ENCODE assay signal across 15 cellular contexts in genomic region chr20:44704551-44704971, GRCh38. TPM values are rescaled to one million over a fixed set of nuclear protein-coding genes. Genes with fewer than 3 reads are reported as not detected.
DNase-seq lines count a peak whose midpoint lies in the region; TF ChIP-seq lines count a peak whose summit lies in the region.
"Had no signal": no experiment of that assay in that cellular context is flagged by ENCODE, and none has a peak within 500 bp of the region (broad histone marks: within the 10 kb centered on the region; RNA-seq: fewer than 3 reads in every experiment).

No MANE protein-coding gene starts in this region.

- no peak for TF ChIP-seq CTCF in fibroblast of lung (conservative IDR thresholded peaks at IDR 0.05 in 1 of 2, IDR thresholded peaks at IDR 0.05 in 1 of 2; ENCODE audit: low read depth in 1 of 2, low read length in 2 of 2)
- no peak for TF ChIP-seq CTCF in sigmoid colon (IDR thresholded peaks at IDR 0.05)

- no peak for TF ChIP-seq EP300 in sigmoid colon (IDR thresholded peaks at IDR 0.05)

- no peaks in the 10 kb centered on the region for H3K36me3 ChIP-seq in fibroblast of lung (ENCODE audit: control insufficient read depth, insufficient read depth, low read length)
- H3K36me3 ChIP-seq in sigmoid colon: no peaks in the 10 kb centered on the region

- 53 to 68% methylated on average over 4 of the region's 4 CpGs for WGBS in sigmoid colon, 2 donors

- DNase-seq in GM03348 (ENCODE audit: low spot score) (peak; percentile 62), RPMI7951 (ENCODE audit: low read depth) (peak; percentile 100), fibroblast of lung (ENCODE audit: low read depth in 2 of 2) (peak; percentile 77 to 83), stromal cell of bone marrow (ENCODE audit: low read depth) (peak; percentile 92), GDM1 (lab: John Stamatoyannopoulos, UW) (no peak), NCI-H345 treated with DMSO at 0.1 percent for 48 hours (lab: John Stamatoyannopoulos, UW; ENCODE audit: unreplicated experiment) (no peak), CD1c-positive myeloid dendritic cell (ENCODE audit: extremely low spot score) (no peak), sigmoid colon (no peak)
- DNase-seq: Calu3; MM.1S; NCI-H345; nephron progenitor cell; stimulated activated CD4-positive, alpha-beta T cell treated with anti-CD3 and anti-CD28 coated beads, Interleukin-15, amount 100 ng/mL, for 24 hours had no signal

- H3K4me3 ChIP-seq in fibroblast of lung (replicated peaks in 1 of 4; ENCODE audit: control extremely low read depth in 1 of 4, insufficient read depth in 1 of 4, low read depth in 3 of 4, low read length in 4 of 4) (no peak overlapping the region), sigmoid colon (no peak overlapping the region)
- H3K4me3 ChIP-seq: GM12878 had no signal

- H3K27ac ChIP-seq in fibroblast of lung (ENCODE audit: insufficient read depth, low read length) (no peak overlapping the region), sigmoid colon (peak overlapping the region in 1 of 4 donors; percentile 81)

- no peaks in the 10 kb centered on the region for H3K79me2 ChIP-seq in fibroblast of lung (ENCODE audit: control insufficient read depth, insufficient read depth, low read length)

- no peak overlapping the region for H3K9ac ChIP-seq in fibroblast of lung (ENCODE audit: insufficient read depth, low read length)

- no peak overlapping the region for H2AFZ ChIP-seq in fibroblast of lung (ENCODE audit: low read length)

- intact Hi-C loops in sigmoid colon (cut with DNase I): no loop called here

- TF ChIP-seq POLR2A in sigmoid colon (IDR thresholded peaks at IDR 0.05): no peak

- no peak overlapping the region for H3K4me2 ChIP-seq in fibroblast of lung (ENCODE audit: extremely low read depth, insufficient read depth, low read length)

- H3K27me3 ChIP-seq in fibroblast of lung (ENCODE audit: control insufficient read depth, insufficient read depth, low read length) (peaks cover 2% of the 10 kb centered on the region), sigmoid colon (no peaks in the 10 kb centered on the region)

- no peaks in the 10 kb centered on the region for H4K20me1 ChIP-seq in fibroblast of lung (ENCODE audit: control insufficient read depth, extremely low read depth, insufficient read depth, low read length)

- H3K9me3 ChIP-seq in fibroblast of lung (ENCODE audit: control insufficient read depth, insufficient read depth, low read depth, low read length) (no peaks in the 10 kb centered on the region), sigmoid colon (no peaks in the 10 kb centered on the region)

- H3K4me1 ChIP-seq in fibroblast of lung (ENCODE audit: control insufficient read depth, extremely low read depth, insufficient read depth, low read length) (peaks cover 34% of the 10 kb centered on the region), sigmoid colon (peaks cover 0 to 21% (median 18%) of the 10 kb centered on the region in 4 donors)

RNA-seq across cellular contexts. Expression of gene CCN5, which starts 10.6 kb away (rescaled TPM):
- not detected in 2 replicates for total RNA-seq in RPMI7951 (2014; rRNA removed; shearing (Covaris generic))
- 21.1 and 31.4 TPM in 2 replicates for total RNA-seq in fibroblast of lung
- polyA plus RNA-seq in fibroblast of lung: 1.6 and 122 TPM in 2 replicates
- polyA plus RNA-seq in fibroblast of lung (2012): 2.8 and 173 TPM in 2 replicates
- 84.6 TPM in 1 of 2 replicates, not detected in the other for polyA minus RNA-seq in fibroblast of lung (ENCODE audit: low replicate concordance)
- 10 to 100 TPM in 3 of 4 donors, 1 to 10 TPM in 1; 5.0 to 48.7 (median 18.5) TPM for total RNA-seq in sigmoid colon
- 10 to 100 TPM in 1 of 3 donors, 1 to 10 TPM in 2; 1.0 to 21.0 (median 2.8) TPM for polyA plus RNA-seq in sigmoid colon
- total RNA-seq: kidney epithelial cell had no signal

RNA-seq across cellular contexts. Expression of gene KCNK15, which starts 41.1 kb away (rescaled TPM):
- total RNA-seq in RPMI7951 (2014; rRNA removed; shearing (Covaris generic)): not detected in 2 replicates
- total RNA-seq in fibroblast of lung (1.8 and 4.1 TPM in 2 replicates), sigmoid colon (1 to 10 TPM in 2 of 4 donors, under 1 TPM in 2; 0.55 to 2.1 (median 1.0) TPM)
- polyA plus RNA-seq in fibroblast of lung (0.03 and 2.2 TPM in 2 replicates), sigmoid colon (under 1 TPM in 2 of 3 donors, not detected in 1; 0.28 to 0.60 TPM)
- polyA plus RNA-seq in fibroblast of lung (2012): 0.10 and 2.6 TPM in 2 replicates
- polyA minus RNA-seq in fibroblast of lung (ENCODE audit: low replicate concordance): 1.9 TPM in 1 of 2 replicates, not detected in the other
- total RNA-seq: GM12878 had no signal
- polyA plus RNA-seq: GM12878 had no signal

RNA-seq across cellular contexts. Expression of gene ADA, which starts 53.1 kb away (rescaled TPM):
- 4.4 and 7.2 TPM in 2 replicates for total RNA-seq in RPMI7951 (2014; rRNA removed; shearing (Covaris generic))
- total RNA-seq in fibroblast of lung (5.4 and 6.9 TPM in 2 replicates), sigmoid colon (10 to 100 TPM in 3 of 4 donors, 1 to 10 TPM in 1; 4.3 to 17.1 (median 11.7) TPM)
- polyA plus RNA-seq in fibroblast of lung (3.8 and 21.9 TPM in 2 replicates), sigmoid colon (10 to 100 TPM in 1 of 3 donors, 1 to 10 TPM in 2; 2.5 to 13.8 (median 4.8) TPM)
- 3.6 and 19.5 TPM in 2 replicates for polyA plus RNA-seq in fibroblast of lung (2012)
- polyA minus RNA-seq in fibroblast of lung (ENCODE audit: low replicate concordance): 2.9 and 6.2 TPM in 2 replicates

Comparison
In these comparisons a context has a peak if more than half of its experiments do, and no peak if none do; other contexts are left out.
1. DNase-seq: peak in GM03348 (single experiment), RPMI7951 (single experiment), fibroblast of lung (2 of 2) and stromal cell of bone marrow (single experiment); none in GDM1 (single experiment), NCI-H345 treated with DMSO at 0.1 percent for 48 hours (single experiment), CD1c-positive myeloid dendritic cell (single experiment) and sigmoid colon (single experiment).